In the genomic region with DNA sequence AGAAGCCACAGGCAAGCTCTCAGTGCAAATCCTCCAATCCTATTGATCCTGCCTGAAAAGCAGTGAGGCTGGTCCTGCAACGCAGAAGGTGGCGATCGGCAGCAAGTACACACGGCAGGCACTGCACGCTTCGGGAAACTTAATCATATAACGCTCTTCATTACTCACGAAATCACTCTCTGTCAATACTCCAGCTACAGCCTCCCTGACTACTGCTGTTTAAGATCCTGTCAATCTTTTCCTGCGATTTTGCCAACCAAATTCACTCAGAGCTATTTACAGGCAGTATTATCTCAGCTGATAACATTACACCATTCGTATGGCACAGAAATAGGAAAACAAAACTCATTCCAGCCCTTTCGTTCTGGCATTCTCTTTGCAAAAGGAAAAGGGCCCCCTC, we compare ENCODE assay signal across 20 cellular contexts.
A peak's percentile ranks its signal among the peaks of the same experiment; 100 is the strongest.
DNase-seq lines count a peak whose midpoint lies in the region; ATAC-seq and TF ChIP-seq lines count a peak whose summit lies in the region.
"Had no signal": no experiment of that assay in that cellular context is flagged by ENCODE, and none has a peak within 500 bp of the region (broad histone marks: within the 10 kb centered on the region; RNA-seq: fewer than 3 reads in every experiment).

No MANE protein-coding gene starts in this region.

- intact Hi-C loops in Right ventricle myocardium inferior (cut with DNase I) (no loop called here), Panc1 (cut with micrococcal nuclease; ENCODE audit: unreplicated experiment) (no loop called here), dorsolateral prefrontal cortex (cut with DNase I) (no loop called here)

- no peaks in the 10 kb centered on the region for H3K36me3 Mint-ChIP-seq in nephron progenitor cell (ENCODE audit: low read depth)
- H3K36me3 Mint-ChIP-seq: CD8-positive, alpha-beta memory T cell; T-cell had no signal

- no TSS peak for BruUV-seq in Panc1 (replicated peaks; lab: Mats Ljungman, UMichigan)

- CTCF ChIA-PET in Panc1 (lab: Charles Lee): no interaction called here

- H3K27me3 Mint-ChIP-seq in nephron progenitor cell (ENCODE audit: low read depth, poor library complexity): no peaks in the 10 kb centered on the region
- H3K27me3 Mint-ChIP-seq: CD8-positive, alpha-beta memory T cell; T-cell had no signal

- H3K4me1 ChIP-seq in cardiac muscle cell (ENCODE audit: low read depth) (no peaks in the 10 kb centered on the region), Panc1 (ENCODE audit: control insufficient read depth, insufficient read depth, low read length) (no peaks in the 10 kb centered on the region)
- H3K4me1 ChIP-seq: BLaER1 treated with 17β-estradiol and CSF1 and Interleukin-3, amounts not matched to agents 10 nM and 100 nM; Peyer's patch had no signal

- H3K36me3 ChIP-seq in cardiac muscle cell: no peaks in the 10 kb centered on the region
- H3K36me3 ChIP-seq in Panc1 (ENCODE audit: control insufficient read depth, insufficient read depth, low read length): no peaks in the 10 kb centered on the region
- H3K36me3 ChIP-seq: BLaER1 treated with 17β-estradiol and CSF1 and Interleukin-3, amounts not matched to agents 10 nM and 100 nM; Peyer's patch had no signal

- peak overlapping the region; percentile 63 for H3K27ac ChIP-seq in cardiac muscle cell
- H3K27ac ChIP-seq in Panc1 (ENCODE audit: low read length): no peak overlapping the region
- H3K27ac ChIP-seq in dorsolateral prefrontal cortex: peak overlapping the region in 1 of 59 donors; percentile 11
- H3K27ac ChIP-seq: BLaER1 treated with 17β-estradiol and CSF1 and Interleukin-3, amounts not matched to agents 10 nM and 100 nM; Peyer's patch; SK-N-MC had no signal

- no peak overlapping the region for H3K27ac Mint-ChIP-seq in nephron progenitor cell
- H3K27ac Mint-ChIP-seq: CD8-positive, alpha-beta memory T cell; T-cell had no signal

- no peak overlapping the region for H3K4me3 Mint-ChIP-seq in nephron progenitor cell
- H3K4me3 Mint-ChIP-seq: CD8-positive, alpha-beta memory T cell; T-cell had no signal

- ATAC-seq in Right ventricle myocardium inferior (no peak), Panc1 (0 out of 2 replicates have a peak, but pooled peaks have one; percentile 17)
- ATAC-seq: GM12878, T-cell had no signal

- no peaks in the 10 kb centered on the region for H3K9me3 ChIP-seq in cardiac muscle cell (ENCODE audit: low read depth)
- H3K9me3 ChIP-seq in Panc1 (ENCODE audit: control insufficient read depth, insufficient read depth, low read depth, low read length): no peaks in the 10 kb centered on the region
- H3K9me3 ChIP-seq: Peyer's patch had no signal

- H3K27me3 ChIP-seq in cardiac muscle cell (no peaks in the 10 kb centered on the region), Panc1 (ENCODE audit: control insufficient read depth, insufficient read depth, low read length) (no peaks in the 10 kb centered on the region), dorsolateral prefrontal cortex (peaks cover 0 to 4% (median 0%) of the 10 kb centered on the region in 45 donors)
- H3K27me3 ChIP-seq: BLaER1 treated with 17β-estradiol and CSF1 and Interleukin-3, amounts not matched to agents 10 nM and 100 nM; Peyer's patch had no signal

- H3K4me1 Mint-ChIP-seq in nephron progenitor cell: no peaks in the 10 kb centered on the region
- H3K4me1 Mint-ChIP-seq: CD8-positive, alpha-beta memory T cell; T-cell had no signal

- DNase-seq in cardiac muscle cell (ENCODE audit: low read depth in 1 of 2, low spot score in 1 of 2) (no peak), Right ventricle myocardium inferior (ENCODE audit: missing footprints) (no peak), Panc1 (ENCODE audit: low read depth, low spot score) (no peak), dorsolateral prefrontal cortex (no peak), nephron progenitor cell (no peak), NOMO-1 treated with DMSO at 0.1 percent for 48 hours (lab: John Stamatoyannopoulos, UW; ENCODE audit: unreplicated experiment) (no peak), kidney glomerular epithelial cell (lab: John Stamatoyannopoulos, UW) (no peak), NCI-H187 treated with DMSO at 0.1 percent for 48 hours (lab: John Stamatoyannopoulos, UW) (no peak)
- DNase-seq: CD8-positive, alpha-beta memory T cell; DMS53; EL; IMR-90; NCI-H1417; NCI-H187; NCI-H69; Peyer's patch; T-cell had no signal

- in situ Hi-C loops in Panc1 (cut with HindIII; ENCODE audit: low pct_unique_long_range_greater_than_20kb, low sequenced_read_pairs): no loop called here

- H3K4me3 ChIP-seq in cardiac muscle cell: no peak overlapping the region
- H3K4me3 ChIP-seq in Panc1 (ENCODE audit: low read depth in 2 of 2, low read length in 2 of 2): peak overlapping the region in 1 of 2 experiments; percentile 15; a peak in 1 of 4 replicates
- peak overlapping the region in 47 of 59 donors; percentile 11 to 60 (median 41) for H3K4me3 ChIP-seq in dorsolateral prefrontal cortex
- H3K4me3 ChIP-seq: BLaER1 treated with 17β-estradiol and CSF1 and Interleukin-3, amounts not matched to agents 10 nM and 100 nM; GM12878; Peyer's patch; SK-N-MC had no signal

- TF ChIP-seq CTCF in cardiac muscle cell (IDR thresholded peaks at IDR 0.05; ENCODE audit: low read depth, low read length) (no peak), Panc1 (IDR thresholded peaks at IDR 0.05) (no peak), dorsolateral prefrontal cortex (IDR thresholded peaks at IDR 0.05 in 54 of 56, conservative IDR thresholded peaks at IDR 0.05 in 2 of 56; ENCODE audit: low read depth in 1 of 56, partially characterized antibody in 56 of 56) (no peak), nephron progenitor cell (IDR thresholded peaks at IDR 0.05) (no peak)

- POLR2A ChIA-PET in Panc1 (lab: Charles Lee): no interaction called here

- H3K9me3 Mint-ChIP-seq in nephron progenitor cell: no peaks in the 10 kb centered on the region
